In genomic region chr11:16924826-16925494, GRCh38 we compare ENCODE assay signal across 8 cellular contexts.
DNase-seq lines count a peak whose midpoint lies in the region; ATAC-seq, FAIRE-seq and TF ChIP-seq lines count a peak whose summit lies in the region.
"Had no signal": no experiment of that assay in that cellular context is flagged by ENCODE, and none has a peak within 500 bp of the region (broad histone marks: within the 10 kb centered on the region; RNA-seq: fewer than 3 reads in every experiment).

No MANE protein-coding gene starts in this region.

- no peak for TF ChIP-seq POLR2A in GM12891 (IDR thresholded peaks at IDR 0.05; ENCODE audit: low read depth, low read length)
- no peak for TF ChIP-seq POLR2A in heart left ventricle (IDR thresholded peaks at IDR 0.05)

- H3K9me3 Mint-ChIP-seq in activated T-helper 1 cell treated with anti-CD3 and anti-CD28 coated beads, Interleukin-12 subunit alpha, Interleukin-12 subunit beta, Interleukin-2, Interleukin-4 antibody, amounts not matched to agents 30 ng/mL and 10 ng/mL and 1 ng/mL, durations not matched to agents 14 hours and 24 hours and 36 hours: no peaks in the 10 kb centered on the region
- no peaks in the 10 kb centered on the region for H3K9me3 Mint-ChIP-seq in progenitor cell of endocrine pancreas (ENCODE audit: low read depth)
- no peaks in the 10 kb centered on the region for H3K9me3 Mint-ChIP-seq in activated naive CD4-positive, alpha-beta T cell treated with anti-CD3 and anti-CD28 coated beads, Interleukin-2, amount 10 ng/mL, durations not matched to agents 7 days and 5 days

- H3K27ac ChIP-seq in heart left ventricle: peak overlapping the region in 11 of 12 donors; percentile 32 to 90 (median 75)

- intact Hi-C loops in activated T-helper 1 cell treated with anti-CD3 and anti-CD28 coated beads, Interleukin-12 subunit alpha, Interleukin-12 subunit beta, Interleukin-2, Interleukin-4 antibody, amounts not matched to agents 30 ng/mL and 10 ng/mL and 1 ng/mL, durations not matched to agents 14 hours and 24 hours and 36 hours (cut with micrococcal nuclease): loop anchor here (1.0 to 5.0 kb wide), 3 partner anchors 22 to 152 kb away; partner anchors contain the start of gene RPS13
- intact Hi-C loops in heart left ventricle (cut with DNase I): loop anchor here in 2 of 10 donors (2.0 to 10.0 kb wide), 3 partner anchors 62 to 113 kb away; no protein-coding TSS in a partner anchor

- no peak for FAIRE-seq in GM12891 (lab: Jason Lieb, UNC)
- FAIRE-seq: TTC549 had no signal

- peak overlapping the region; percentile 37 to 79 (median 60) for H3K4me3 ChIP-seq in heart left ventricle

- peaks cover 2% of the 10 kb centered on the region for H3K36me3 Mint-ChIP-seq in activated T-helper 1 cell treated with anti-CD3 and anti-CD28 coated beads, Interleukin-12 subunit alpha, Interleukin-12 subunit beta, Interleukin-2, Interleukin-4 antibody, amounts not matched to agents 30 ng/mL and 10 ng/mL and 1 ng/mL, durations not matched to agents 14 hours and 24 hours and 36 hours (ENCODE audit: low read depth)
- no peaks in the 10 kb centered on the region for H3K36me3 Mint-ChIP-seq in progenitor cell of endocrine pancreas (ENCODE audit: insufficient read depth)
- no peaks in the 10 kb centered on the region for H3K36me3 Mint-ChIP-seq in activated naive CD4-positive, alpha-beta T cell treated with anti-CD3 and anti-CD28 coated beads, Interleukin-2, amount 10 ng/mL, durations not matched to agents 7 days and 5 days

- peaks cover 0 to 40% (median 0%) of the 10 kb centered on the region in 9 donors for H3K27me3 ChIP-seq in heart left ventricle

- peak overlapping the region; percentile 71 for H3K4me3 Mint-ChIP-seq in activated T-helper 1 cell treated with anti-CD3 and anti-CD28 coated beads, Interleukin-12 subunit alpha, Interleukin-12 subunit beta, Interleukin-2, Interleukin-4 antibody, amounts not matched to agents 30 ng/mL and 10 ng/mL and 1 ng/mL, durations not matched to agents 14 hours and 24 hours and 36 hours
- H3K4me3 Mint-ChIP-seq in progenitor cell of endocrine pancreas (ENCODE audit: low read depth): peak overlapping the region; percentile 80
- no peak overlapping the region for H3K4me3 Mint-ChIP-seq in activated naive CD4-positive, alpha-beta T cell treated with anti-CD3 and anti-CD28 coated beads, Interleukin-2, amount 10 ng/mL, durations not matched to agents 7 days and 5 days

- DNase-seq in GM12891 (ENCODE audit: insufficient read length, low spot score): peak; percentile 30
- no peak for DNase-seq in activated T-helper 1 cell treated with anti-CD3 and anti-CD28 coated beads, Interleukin-12 subunit alpha, Interleukin-12 subunit beta, Interleukin-2, Interleukin-4 antibody, amounts not matched to agents 30 ng/mL and 10 ng/mL and 1 ng/mL, durations not matched to agents 14 hours and 24 hours and 36 hours (ENCODE audit: low spot score)
- peak; percentile 31 to 71 (median 62) for DNase-seq in heart left ventricle
- DNase-seq in progenitor cell of endocrine pancreas (ENCODE audit: low spot score, unreplicated experiment): peak; percentile 41
- DNase-seq in NK-92 treated with Interleukin-12 subunit alpha and Interleukin-12 subunit beta, amount 100 ng/mL, for 24 hours (lab: John Stamatoyannopoulos, UW): no peak
- no peak for DNase-seq in activated naive CD4-positive, alpha-beta T cell treated with anti-CD3 and anti-CD28 coated beads, Interleukin-2, amount 10 ng/mL, durations not matched to agents 7 days and 5 days

- H3K4me1 Mint-ChIP-seq in activated T-helper 1 cell treated with anti-CD3 and anti-CD28 coated beads, Interleukin-12 subunit alpha, Interleukin-12 subunit beta, Interleukin-2, Interleukin-4 antibody, amounts not matched to agents 30 ng/mL and 10 ng/mL and 1 ng/mL, durations not matched to agents 14 hours and 24 hours and 36 hours (ENCODE audit: low read depth): peaks cover 6% of the 10 kb centered on the region
- peaks cover 43% of the 10 kb centered on the region for H3K4me1 Mint-ChIP-seq in progenitor cell of endocrine pancreas (ENCODE audit: low read depth)
- peaks cover 7% of the 10 kb centered on the region for H3K4me1 Mint-ChIP-seq in activated naive CD4-positive, alpha-beta T cell treated with anti-CD3 and anti-CD28 coated beads, Interleukin-2, amount 10 ng/mL, durations not matched to agents 7 days and 5 days

- 2 to 3% (median 2%) methylated on average over 11 to 47 of the region's 47 CpGs for WGBS in heart left ventricle, 4 donors

- peaks cover 0 to 51% (median 13%) of the 10 kb centered on the region in 12 donors for H3K4me1 ChIP-seq in heart left ventricle

- peak; percentile 19 for ATAC-seq in HG02938 (IDR thresholded peaks at IDR 0.05; ENCODE audit: unreplicated experiment)
- peak; percentile 6 to 69 (median 52) for ATAC-seq in heart left ventricle

- H3K9me3 ChIP-seq in heart left ventricle: no peaks in the 10 kb centered on the region

- H3K27ac Mint-ChIP-seq in activated T-helper 1 cell treated with anti-CD3 and anti-CD28 coated beads, Interleukin-12 subunit alpha, Interleukin-12 subunit beta, Interleukin-2, Interleukin-4 antibody, amounts not matched to agents 30 ng/mL and 10 ng/mL and 1 ng/mL, durations not matched to agents 14 hours and 24 hours and 36 hours: no peak overlapping the region
- peak overlapping the region; percentile 92 for H3K27ac Mint-ChIP-seq in progenitor cell of endocrine pancreas
- H3K27ac Mint-ChIP-seq in activated naive CD4-positive, alpha-beta T cell treated with anti-CD3 and anti-CD28 coated beads, Interleukin-2, amount 10 ng/mL, durations not matched to agents 7 days and 5 days: no peak overlapping the region

- H3K36me3 ChIP-seq in heart left ventricle: no peaks in the 10 kb centered on the region

- peaks cover 56% of the 10 kb centered on the region for H3K27me3 Mint-ChIP-seq in activated T-helper 1 cell treated with anti-CD3 and anti-CD28 coated beads, Interleukin-12 subunit alpha, Interleukin-12 subunit beta, Interleukin-2, Interleukin-4 antibody, amounts not matched to agents 30 ng/mL and 10 ng/mL and 1 ng/mL, durations not matched to agents 14 hours and 24 hours and 36 hours (ENCODE audit: insufficient read depth)
- peaks cover 4% of the 10 kb centered on the region for H3K27me3 Mint-ChIP-seq in progenitor cell of endocrine pancreas
- H3K27me3 Mint-ChIP-seq in activated naive CD4-positive, alpha-beta T cell treated with anti-CD3 and anti-CD28 coated beads, Interleukin-2, amount 10 ng/mL, durations not matched to agents 7 days and 5 days: peaks cover 67% of the 10 kb centered on the region

- CTCF ChIA-PET in activated naive CD4-positive, alpha-beta T cell treated with anti-CD3 and anti-CD28 coated beads, Interleukin-2, amount 10 ng/mL, durations not matched to agents 7 days and 5 days (lab: Charles Lee): interaction anchor here (0.9 kb wide), 1 partner anchor 23 kb away, joined by 4 read pairs; no protein-coding TSS in a partner anchor

- TF ChIP-seq CTCF in heart left ventricle (IDR thresholded peaks at IDR 0.05) (peak in 1 of 12 donors; percentile 11), progenitor cell of endocrine pancreas (IDR thresholded peaks at IDR 0.05; ENCODE audit: unreplicated experiment) (no peak)

TF ChIP-seq in GM12891, 5 proteins besides CTCF, POLR2A, EP300 and RAD21:
- TF ChIP-seq PAX5 (IDR thresholded peaks at IDR 0.05; ENCODE audit: insufficient read depth, low read length, severe bottlenecking) (no peak), POU2F2 (IDR thresholded peaks at IDR 0.05; ENCODE audit: low read depth, low read length) (no peak), SPI1 (IDR thresholded peaks at IDR 0.05; ENCODE audit: low read depth, low read length) (no peak), TAF1 (IDR thresholded peaks at IDR 0.05; ENCODE audit: low read depth, low read length) (no peak), POLR2AphosphoS5 (IDR thresholded peaks at IDR 0.05; ENCODE audit: low read depth, low read length) (no peak)

Comparison
In these comparisons a context has a peak if more than half of its experiments do, and no peak if none do; other contexts are left out.
1. DNase-seq: peak in GM12891 (single experiment), heart left ventricle (5 of 5) and progenitor cell of endocrine pancreas (single experiment); none in activated T-helper 1 cell treated with anti-CD3 and anti-CD28 coated beads, Interleukin-12 subunit alpha, Interleukin-12 subunit beta, Interleukin-2, Interleukin-4 antibody, amounts not matched to agents 30 ng/mL and 10 ng/mL and 1 ng/mL, durations not matched to agents 14 hours and 24 hours and 36 hours (single experiment), NK-92 treated with Interleukin-12 subunit alpha and Interleukin-12 subunit beta, amount 100 ng/mL, for 24 hours (single experiment) and activated naive CD4-positive, alpha-beta T cell treated with anti-CD3 and anti-CD28 coated beads, Interleukin-2, amount 10 ng/mL, durations not matched to agents 7 days and 5 days (single experiment).